In the genomic region with DNA sequence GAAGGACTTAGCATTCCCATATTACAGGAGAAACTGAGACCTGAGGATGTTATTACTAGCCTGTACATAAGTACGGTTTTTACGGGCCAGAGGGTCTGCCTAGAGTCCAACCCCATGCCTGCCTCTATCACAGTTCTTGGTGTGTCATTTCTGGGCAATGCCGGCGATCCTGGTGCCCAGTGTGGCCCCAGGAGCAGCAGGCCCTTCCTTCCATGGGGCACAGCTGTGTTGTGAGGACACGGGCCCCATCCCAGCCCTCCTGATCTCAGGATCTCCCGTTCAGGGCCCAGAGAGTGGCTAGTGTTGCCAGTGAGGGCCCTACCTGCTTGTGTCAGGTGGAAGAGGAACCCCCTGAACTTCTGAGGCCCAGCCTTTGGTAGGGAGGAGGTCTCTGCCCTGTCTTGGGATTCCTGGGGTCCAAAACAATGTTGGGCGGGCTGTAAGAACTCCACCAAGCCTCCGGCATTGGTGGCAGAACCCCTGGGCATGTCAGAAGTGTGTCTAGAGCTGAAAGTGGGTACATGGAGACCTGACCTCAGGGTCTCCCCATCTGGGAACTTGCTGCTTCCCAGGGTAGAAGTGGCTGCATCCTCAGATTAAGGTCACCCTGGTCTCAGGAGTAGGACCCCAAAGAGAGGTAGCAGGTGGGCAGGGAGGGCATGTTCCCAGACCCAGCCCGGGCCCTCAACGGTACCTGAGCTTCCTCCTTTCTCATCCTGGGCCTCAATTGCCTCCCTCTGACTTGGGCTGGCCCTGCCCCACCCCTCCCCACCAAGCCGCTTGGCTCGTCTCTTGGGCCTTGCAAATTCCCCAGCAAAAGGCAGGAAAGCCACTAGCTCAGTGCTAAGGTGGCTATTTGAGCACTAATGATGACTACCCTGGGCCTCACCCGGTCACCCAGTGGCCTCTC, we compare ENCODE assay signal across 16 cellular contexts.
A peak's percentile ranks its signal among the peaks of the same experiment; 100 is the strongest.
DNase-seq lines count a peak whose midpoint lies in the region; ATAC-seq, FAIRE-seq and TF ChIP-seq lines count a peak whose summit lies in the region.
"Had no signal": no experiment of that assay in that cellular context is flagged by ENCODE, and none has a peak within 500 bp of the region (broad histone marks: within the 10 kb centered on the region; RNA-seq: fewer than 3 reads in every experiment).

No MANE protein-coding gene starts in this region.

- H3K79me2 ChIP-seq in Loucy (ENCODE audit: insufficient read depth, low read length) = peaks cover 26% of the 10 kb centered on the region

- peak overlapping the region; percentile 88 for H3K9ac ChIP-seq in Loucy (ENCODE audit: low read depth, low read length, poor library complexity, severe bottlenecking)
- H3K9ac ChIP-seq: GM23248 had no signal

- H3K9me2 ChIP-seq in Loucy (replicated peaks; ENCODE audit: low read depth, low read length) = no peaks in the 10 kb centered on the region

- no peak overlapping the region for H3K27ac ChIP-seq in pancreas
- H3K27ac ChIP-seq: 22Rv1, GM23248, skin epidermis had no signal

- H3K4me1 ChIP-seq in Loucy (ENCODE audit: insufficient read depth, low read length, poor library complexity, severe bottlenecking) = peaks cover 84% of the 10 kb centered on the region
- H3K4me1 ChIP-seq in pancreas = peaks cover 14 to 16% (median 16%) of the 10 kb centered on the region in 3 donors

- no peak overlapping the region for H2AFZ ChIP-seq in Loucy (ENCODE audit: low read length)
- H2AFZ ChIP-seq: GM23248 had no signal

- H3K9me3 ChIP-seq in Loucy (ENCODE audit: insufficient read depth, low read depth, low read length) = no peaks in the 10 kb centered on the region
- H3K9me3 ChIP-seq in pancreas = no peaks in the 10 kb centered on the region

- 94 to 96% methylated on average over 13 of the region's 13 CpGs for WGBS in pancreas, 2 donors

- H3K36me3 ChIP-seq in Loucy (ENCODE audit: insufficient read depth, low read length) (no peaks in the 10 kb centered on the region), pancreas (no peaks in the 10 kb centered on the region)

- intact Hi-C loops in pancreas (cut with DNase I) = no loop called here

- no peaks in the 10 kb centered on the region for H4K20me1 ChIP-seq in Loucy (ENCODE audit: insufficient read depth, low read length, poor library complexity, severe bottlenecking)

- no peaks in the 10 kb centered on the region for H3F3A ChIP-seq in Loucy (ENCODE audit: low read depth)

- ATAC-seq in activated CD4-positive, CD25-positive, alpha-beta regulatory T cell treated with anti-CD3 and anti-CD28 coated beads, Interleukin-2, amount 50 U/mL, for 24 hours = no peak
- ATAC-seq in pancreas (no peak), HG03095 (IDR thresholded peaks at IDR 0.05; ENCODE audit: unreplicated experiment) (no peak)
- ATAC-seq: activated CD4-positive, alpha-beta T cell treated with anti-CD3 and anti-CD28 coated beads for 36 hours had no signal

- no peak for FAIRE-seq in pancreas (lab: Jason Lieb, UNC)

- H3K27me3 ChIP-seq in Loucy (ENCODE audit: insufficient read depth, low read length, poor library complexity, severe bottlenecking) (no peaks in the 10 kb centered on the region), pancreas (no peaks in the 10 kb centered on the region)

- H3K4me3 ChIP-seq in Loucy (ENCODE audit: low read length, poor library complexity, severe bottlenecking) = no peak overlapping the region
- no peak overlapping the region for H3K4me3 ChIP-seq in pancreas
- H3K4me3 ChIP-seq: GM23248, skin epidermis had no signal

- DNase-seq in activated CD4-positive, CD25-positive, alpha-beta regulatory T cell treated with anti-CD3 and anti-CD28 coated beads, Interleukin-2, amount 50 U/mL, for 72 hours = peak; percentile 20
- peak; percentile 1 for DNase-seq in effector CD4-positive, alpha-beta T cell
- peak in 4 of 6 donors; percentile 7 to 28 (median 8) for DNase-seq in pancreas
- DNase-seq in SW 1271 (lab: John Stamatoyannopoulos, UW) = no peak
- no peak for DNase-seq in NCI-H2227 treated with DMSO at 0.1 percent for 48 hours (lab: John Stamatoyannopoulos, UW)
- DNase-seq: CD4-positive, CD25-positive, alpha-beta regulatory T cell; effector CD8-positive, alpha-beta T cell; GM23248; NCI-H748 treated with DMSO at 0.1 percent for 48 hours; stimulated activated naive CD4-positive, alpha-beta T cell treated with Interleukin-2 at 50 U/mL for 16 hours had no signal

- H3K4me2 ChIP-seq in Loucy (ENCODE audit: low read depth, low read length, poor library complexity, severe bottlenecking) = peak overlapping the region; percentile 75

- TF ChIP-seq CTCF in Loucy (conservative IDR thresholded peaks at IDR 0.05; ENCODE audit: low read length) (no peak), pancreas (IDR thresholded peaks at IDR 0.05) (no peak)

Comparison
In these comparisons a context has a peak if more than half of its experiments do, and no peak if none do; other contexts are left out.
1. DNase-seq: peak in activated CD4-positive, CD25-positive, alpha-beta regulatory T cell treated with anti-CD3 and anti-CD28 coated beads, Interleukin-2, amount 50 U/mL, for 72 hours (single experiment), effector CD4-positive, alpha-beta T cell (single experiment) and pancreas (4 of 6); none in SW 1271 (0 of 2) and NCI-H2227 treated with DMSO at 0.1 percent for 48 hours (single experiment).